Comparison of ENCODE assay signal across 16 cellular contexts in genomic region chr10:75926763-75927162, GRCh38.
DNase-seq lines count a peak whose midpoint lies in the region; ATAC-seq, FAIRE-seq and TF ChIP-seq lines count a peak whose summit lies in the region.
"Had no signal": no experiment of that assay in that cellular context is flagged by ENCODE, and none has a peak within 500 bp of the region (broad histone marks: within the 10 kb centered on the region; RNA-seq: fewer than 3 reads in every experiment).

No MANE protein-coding gene starts in this region.

- peaks cover 15% of the 10 kb centered on the region for H3K27me3 Mint-ChIP-seq in activated T-cell treated with anti-CD3 and anti-CD28 coated beads, Interleukin-2, amount 50 U/mL, for 24 hours

- no peak overlapping the region for H3K27ac Mint-ChIP-seq in activated T-cell treated with anti-CD3 and anti-CD28 coated beads, Interleukin-2, amount 50 U/mL, for 24 hours
- H3K27ac Mint-ChIP-seq: activated T-helper 1 cell treated with anti-CD3 and anti-CD28 coated beads, Interleukin-12 subunit alpha, Interleukin-12 subunit beta, Interleukin-2, Interleukin-4 antibody, amounts not matched to agents 30 ng/mL and 10 ng/mL and 1 ng/mL, durations not matched to agents 14 hours and 24 hours and 36 hours; stimulated activated naive CD8-positive, alpha-beta T cell treated with anti-CD3 and anti-CD28 coated beads, Interleukin-15, amount 100 ng/mL, for 72 hours; T-helper 1 cell treated with Interleukin-12 subunit alpha and Interleukin-12 subunit beta and Interleukin-4 antibody, amounts not matched to agents 30 μg/mL and 1 μg/mL, for 36 hours had no signal

- CTCF ChIA-PET in H1 (lab: Charles Lee; ENCODE audit: partially characterized antibody) = interaction anchor here (0.9 to 1.4 kb wide), 4 partner anchors 11 to 372 kb away, joined by 3 to 5 read pairs (median 4); no protein-coding TSS in a partner anchor

- DNase-seq in DND-41 = peak; percentile 7
- peak; percentile 61 for DNase-seq in M059J (ENCODE audit: low read depth)
- DNase-seq in H1 (ENCODE audit: low read depth in 1 of 2, low spot score in 2 of 2) = no peak
- DNase-seq in mucosa of gallbladder (ENCODE audit: low spot score) = peak; percentile 23
- no peak for DNase-seq in DMS53 treated with DMSO at 0.1 percent for 48 hours (lab: John Stamatoyannopoulos, UW; ENCODE audit: unreplicated experiment)
- DNase-seq in stimulated activated CD4-positive, alpha-beta T cell treated with anti-CD3 and anti-CD28 coated beads, Interleukin-12 subunit alpha, Interleukin-12 subunit beta, amount 100 ng/mL, for 4 hours = no peak
- DNase-seq in activated T-cell treated with anti-CD3 and anti-CD28 coated beads, Interleukin-2, amount 50 U/mL, for 24 hours = no peak
- DNase-seq: C1 segment of cervical spinal cord, dermis blood vessel endothelial cell, NCI-H345, retina had no signal

- H3K56ac ChIP-seq in H1 (replicated peaks; ENCODE audit: insufficient read length, low read depth, low read length) = no peak overlapping the region

- 86% methylated on average over 4 of the region's 4 CpGs; no CpG with 5 or more reads in 1 of the 2 experiments for whole genome bisulfite sequencing in H1 (ENCODE audit: extremely low coverage in 1 of 2, insufficient coverage in 1 of 2, insufficient read length in 1 of 2, insufficient replicate concordance in 2 of 2, low coverage in 1 of 2, low lambda C conversion rate in 2 of 2, missing lambda C conversion rate in 1 of 2), 2 experiments

- H3K79me2 ChIP-seq in DND-41 (ENCODE audit: insufficient read depth, low read length) = no peaks in the 10 kb centered on the region
- H3K79me2 ChIP-seq in H1 (ENCODE audit: control insufficient read depth in 1 of 2, insufficient read depth in 2 of 2, low read length in 2 of 2) = no peaks in the 10 kb centered on the region

- no peak overlapping the region for H3K9ac ChIP-seq in DND-41 (ENCODE audit: low read depth, low read length)
- H3K9ac ChIP-seq in H1 (replicated peaks in 1 of 4; ENCODE audit: extremely low read depth in 1 of 4, low read depth in 3 of 4, low read length in 3 of 4) = no peak overlapping the region

- no peak overlapping the region for H4K5ac ChIP-seq in H1 (ENCODE audit: insufficient read length, low read depth, low read length)

- H4K20me1 ChIP-seq in DND-41 (ENCODE audit: insufficient read depth, low read length) (no peaks in the 10 kb centered on the region), H1 (replicated peaks in 1 of 2; ENCODE audit: control insufficient read depth in 1 of 2, insufficient read depth in 2 of 2, low read length in 2 of 2) (no peaks in the 10 kb centered on the region)

- no peaks in the 10 kb centered on the region for H3K4me1 ChIP-seq in DND-41 (ENCODE audit: insufficient read depth, low read length)
- peaks cover 0 to 4% (median 0%) of the 10 kb centered on the region in 4 experiments; a peak in 2 of 7 replicates for H3K4me1 ChIP-seq in H1 (replicated peaks in 1 of 4; ENCODE audit: control insufficient read depth in 3 of 4, insufficient read depth in 4 of 4, low read length in 3 of 4)
- H3K4me1 ChIP-seq: ascending aorta had no signal

- FAIRE-seq in H1 (lab: Jason Lieb, UNC) = no peak

- TF ChIP-seq EP300 in H1 (IDR thresholded peaks at IDR 0.05; ENCODE audit: borderline replicate concordance in 1 of 2, low read depth in 2 of 2, low read length in 2 of 2) = no peak

- ATAC-seq in DND-41 (ENCODE audit: insufficient read depth, low read depth) = no peak
- ATAC-seq in GM19452 (IDR thresholded peaks at IDR 0.05; ENCODE audit: unreplicated experiment) = no peak
- ATAC-seq: stimulated activated naive CD8-positive, alpha-beta T cell treated with anti-CD3 and anti-CD28 coated beads, Interleukin-15, amount 100 ng/mL, for 72 hours had no signal

- H3K4ac ChIP-seq in H1 (replicated peaks; ENCODE audit: insufficient read length, low read depth, low read length) = no peak overlapping the region

- H2BK15ac ChIP-seq in H1 (ENCODE audit: low read length) = no peak overlapping the region

- H3K4me2 ChIP-seq in DND-41 (ENCODE audit: insufficient read depth, low read length) (no peak overlapping the region), H1 (ENCODE audit: insufficient read depth in 1 of 2, low read depth in 2 of 2, low read length in 2 of 2) (no peak overlapping the region)

- no peak overlapping the region for H3K4me3 ChIP-seq in DND-41 (ENCODE audit: low read depth in 1 of 2, low read length in 2 of 2)
- no peak overlapping the region for H3K4me3 ChIP-seq in H1 (ENCODE audit: extremely low read depth in 1 of 4, insufficient read depth in 2 of 4, low read depth in 3 of 4, low read length in 4 of 4)
- H3K4me3 ChIP-seq: ascending aorta had no signal

- TF ChIP-seq CTCF in DND-41 (IDR thresholded peaks at IDR 0.05; ENCODE audit: borderline replicate concordance, extremely low read depth, low read length, poor library complexity, severe bottlenecking) (peak; percentile 41), H1 (IDR thresholded peaks at IDR 0.05; ENCODE audit: control extremely low read depth in 1 of 3, insufficient read depth in 1 of 3, low read depth in 1 of 3, low read length in 3 of 3) (peak in 2 of 3 experiments; percentile 12 to 14; a peak in 1 of 4 replicates)

- TF ChIP-seq RAD21 in H1 (IDR thresholded peaks at IDR 0.05 in 1 of 2, conservative IDR thresholded peaks at IDR 0.05 in 1 of 2; ENCODE audit: low read depth in 2 of 2, low read length in 2 of 2) = no peak

- TF ChIP-seq POLR2A in H1 (IDR thresholded peaks at IDR 0.05; ENCODE audit: control extremely low read depth in 1 of 2, low read depth in 2 of 2, low read length in 2 of 2) = no peak

- H3K9me3 ChIP-seq in DND-41 (ENCODE audit: insufficient read depth, low read length, severe bottlenecking) (no peaks in the 10 kb centered on the region), H1 (ENCODE audit: insufficient read depth in 2 of 2, low read depth in 1 of 2, low read length in 1 of 2) (no peaks in the 10 kb centered on the region)
- H3K9me3 ChIP-seq: ascending aorta had no signal

- H3K9me3 Mint-ChIP-seq in activated T-cell treated with anti-CD3 and anti-CD28 coated beads, Interleukin-2, amount 50 U/mL, for 24 hours = no peaks in the 10 kb centered on the region
- H3K9me3 Mint-ChIP-seq: activated T-helper 1 cell treated with anti-CD3 and anti-CD28 coated beads, Interleukin-12 subunit alpha, Interleukin-12 subunit beta, Interleukin-2, Interleukin-4 antibody, amounts not matched to agents 30 ng/mL and 10 ng/mL and 1 ng/mL, durations not matched to agents 14 hours and 24 hours and 36 hours; stimulated activated naive CD8-positive, alpha-beta T cell treated with anti-CD3 and anti-CD28 coated beads, Interleukin-15, amount 100 ng/mL, for 72 hours; T-helper 1 cell treated with Interleukin-12 subunit alpha and Interleukin-12 subunit beta and Interleukin-4 antibody, amounts not matched to agents 30 μg/mL and 1 μg/mL, for 36 hours had no signal

- no peak overlapping the region for H2BK120ac ChIP-seq in H1 (replicated peaks; ENCODE audit: low read depth, low read length)

- H3K36me3 Mint-ChIP-seq in activated T-cell treated with anti-CD3 and anti-CD28 coated beads, Interleukin-2, amount 50 U/mL, for 24 hours (ENCODE audit: low read depth) = no peaks in the 10 kb centered on the region

- H3K4me1 Mint-ChIP-seq in activated T-cell treated with anti-CD3 and anti-CD28 coated beads, Interleukin-2, amount 50 U/mL, for 24 hours (ENCODE audit: low read depth) = no peaks in the 10 kb centered on the region
- H3K4me1 Mint-ChIP-seq: stimulated activated naive CD8-positive, alpha-beta T cell treated with anti-CD3 and anti-CD28 coated beads, Interleukin-15, amount 100 ng/mL, for 72 hours had no signal

- H3K36me3 ChIP-seq in DND-41 (ENCODE audit: insufficient read depth, low read length) = no peaks in the 10 kb centered on the region
- no peaks in the 10 kb centered on the region for H3K36me3 ChIP-seq in H1 (ENCODE audit: control insufficient read depth in 2 of 4, insufficient read depth in 4 of 4, low read length in 3 of 4)
- H3K36me3 ChIP-seq: ascending aorta had no signal

- H3K27ac ChIP-seq in DND-41 (ENCODE audit: low read length) (no peak overlapping the region), H1 (ENCODE audit: low read depth, low read length) (no peak overlapping the region)
- H3K27ac ChIP-seq: ascending aorta had no signal

- no peak overlapping the region for H2BK12ac ChIP-seq in H1 (ENCODE audit: low read depth, low read length)

- no peaks in the 10 kb centered on the region for H3K79me1 ChIP-seq in H1 (ENCODE audit: low read depth, low read length)

- no peak overlapping the region for H2BK20ac ChIP-seq in H1 (ENCODE audit: low read length)

- H2AFZ ChIP-seq in DND-41 (ENCODE audit: low read depth, low read length) (no peak overlapping the region), H1 (ENCODE audit: low read length) (no peak overlapping the region)

- H3K18ac ChIP-seq in H1 (ENCODE audit: extremely low read depth, low read length) = no peak overlapping the region

- POLR2A ChIA-PET in H1 (lab: Charles Lee; ENCODE audit: partially characterized antibody) = no interaction called here

- H3K14ac ChIP-seq in H1 (ENCODE audit: insufficient read length) = no peak overlapping the region

- no peak overlapping the region for H3K4me3 Mint-ChIP-seq in activated T-cell treated with anti-CD3 and anti-CD28 coated beads, Interleukin-2, amount 50 U/mL, for 24 hours
- H3K4me3 Mint-ChIP-seq: activated T-helper 1 cell treated with anti-CD3 and anti-CD28 coated beads, Interleukin-12 subunit alpha, Interleukin-12 subunit beta, Interleukin-2, Interleukin-4 antibody, amounts not matched to agents 30 ng/mL and 10 ng/mL and 1 ng/mL, durations not matched to agents 14 hours and 24 hours and 36 hours; stimulated activated naive CD8-positive, alpha-beta T cell treated with anti-CD3 and anti-CD28 coated beads, Interleukin-15, amount 100 ng/mL, for 72 hours; T-helper 1 cell treated with Interleukin-12 subunit alpha and Interleukin-12 subunit beta and Interleukin-4 antibody, amounts not matched to agents 30 μg/mL and 1 μg/mL, for 36 hours had no signal

- H3K27me3 ChIP-seq in DND-41 (ENCODE audit: insufficient read depth, low read length, poor library complexity) (peaks cover 3% of the 10 kb centered on the region), H1 (replicated peaks in 1 of 4; ENCODE audit: control insufficient read depth in 3 of 4, extremely low read depth in 1 of 4, insufficient read depth in 3 of 4, low read length in 3 of 4) (no peaks in the 10 kb centered on the region)
- H3K27me3 ChIP-seq: ascending aorta had no signal

- no peak overlapping the region for H3K23ac ChIP-seq in H1 (ENCODE audit: insufficient read length)

- no peak overlapping the region for H2AK5ac ChIP-seq in H1 (ENCODE audit: low read depth, low read length)

- no peak overlapping the region for H2BK5ac ChIP-seq in H1 (ENCODE audit: low read depth, low read length)

- H3K23me2 ChIP-seq in H1 (ENCODE audit: low read depth, low read length) = no peaks in the 10 kb centered on the region

- H4K91ac ChIP-seq in H1 (replicated peaks; ENCODE audit: insufficient read length, low read length) = no peak overlapping the region

- H4K8ac ChIP-seq in H1 (ENCODE audit: extremely low read depth, insufficient read depth, low read length) = no peak overlapping the region

TF ChIP-seq in H1, 55 proteins besides CTCF, POLR2A, EP300 and RAD21:
- no peak for TF ChIP-seq CREB1 (IDR thresholded peaks at IDR 0.05)
- no peak for TF ChIP-seq CBX5 (IDR thresholded peaks at IDR 0.05; ENCODE audit: low read depth, low read length)

Comparison
In these comparisons a context has a peak if more than half of its experiments do, and no peak if none do; other contexts are left out.
1. DNase-seq: peak in DND-41 (single experiment), M059J (single experiment) and mucosa of gallbladder (single experiment); none in H1 (0 of 2), DMS53 treated with DMSO at 0.1 percent for 48 hours (single experiment), stimulated activated CD4-positive, alpha-beta T cell treated with anti-CD3 and anti-CD28 coated beads, Interleukin-12 subunit alpha, Interleukin-12 subunit beta, amount 100 ng/mL, for 4 hours (single experiment) and activated T-cell treated with anti-CD3 and anti-CD28 coated beads, Interleukin-2, amount 50 U/mL, for 24 hours (single experiment).